Comparison of ENCODE assay signal across 30 cellular contexts in genomic region chr17:57403241-57403640, GRCh38.
DNase-seq lines count a peak whose midpoint lies in the region; ATAC-seq and TF ChIP-seq lines count a peak whose summit lies in the region.
"Had no signal": no experiment of that assay in that cellular context is flagged by ENCODE, and none has a peak within 500 bp of the region (broad histone marks: within the 10 kb centered on the region; RNA-seq: fewer than 3 reads in every experiment).

No MANE protein-coding gene starts in this region.

- H3K4me1 ChIP-seq in right atrium auricular region = peaks cover 0 to 62% of the 10 kb centered on the region in 2 donors
- H3K4me1 ChIP-seq in neural progenitor cell = peaks cover 72% of the 10 kb centered on the region
- peaks cover 15% of the 10 kb centered on the region for H3K4me1 ChIP-seq in testis

- peaks cover 81% of the 10 kb centered on the region for H3K79me2 ChIP-seq in neural progenitor cell (ENCODE audit: low read depth)

- no peaks in the 10 kb centered on the region for H3K9me3 Mint-ChIP-seq in neural progenitor cell
- H3K9me3 Mint-ChIP-seq: activated B cell treated with CpG ODN at 0.5 μM for 24 hours; activated naive CD8-positive, alpha-beta T cell treated with anti-CD3 and anti-CD28 coated beads for 36 hours; activated T-helper 2 cell treated with anti-CD3 and anti-CD28 coated beads, Interferon-gamma antibody, Interleukin-2, Interleukin-4, amounts not matched to agents 10 μg/mL and 5 μg/mL and 100 μg/mL, durations not matched to agents 14 hours and 24 hours and 36 hours; natural killer cell had no signal

- ATAC-seq in Right ventricle myocardium superior (ENCODE audit: poor library complexity) (peak; percentile 23), GM19467 (IDR thresholded peaks at IDR 0.05; ENCODE audit: unreplicated experiment) (no peak)
- ATAC-seq: body of pancreas, left colon, natural killer cell had no signal

- peaks cover 4% of the 10 kb centered on the region for H3K27me3 Mint-ChIP-seq in neural progenitor cell (ENCODE audit: insufficient read depth, low read depth)
- H3K27me3 Mint-ChIP-seq: activated B cell treated with CpG ODN at 0.5 μM for 24 hours; activated naive CD8-positive, alpha-beta T cell treated with anti-CD3 and anti-CD28 coated beads for 36 hours had no signal

- H3K4me3 ChIP-seq in right atrium auricular region (no peak overlapping the region), neural progenitor cell (no peak overlapping the region), testis (no peak overlapping the region), MG63 (no peak overlapping the region)
- H3K4me3 ChIP-seq: body of pancreas, coronary artery, prostate gland, tibial artery had no signal

- H4K20me1 ChIP-seq in neural progenitor cell (ENCODE audit: low read depth) = peaks cover 33% of the 10 kb centered on the region

- no peak overlapping the region for H3K4me3 Mint-ChIP-seq in neural progenitor cell
- H3K4me3 Mint-ChIP-seq: activated B cell treated with CpG ODN at 0.5 μM for 24 hours; activated naive CD8-positive, alpha-beta T cell treated with anti-CD3 and anti-CD28 coated beads for 36 hours; natural killer cell had no signal

- no peak for TF ChIP-seq POLR2A in testis (IDR thresholded peaks at IDR 0.05)

- peaks cover 90% of the 10 kb centered on the region for H3K4me1 Mint-ChIP-seq in neural progenitor cell

- H3K36me3 ChIP-seq in right atrium auricular region (no peaks in the 10 kb centered on the region), neural progenitor cell (no peaks in the 10 kb centered on the region), testis (ENCODE audit: low read depth, missing control alignments) (no peaks in the 10 kb centered on the region), MG63 (no peaks in the 10 kb centered on the region)
- H3K36me3 ChIP-seq: prostate gland had no signal

- WGBS in testis, 2 donors = 65 to 72% methylated on average over 2 of the region's 2 CpGs

- peaks cover 27% of the 10 kb centered on the region for H3K36me3 Mint-ChIP-seq in neural progenitor cell
- H3K36me3 Mint-ChIP-seq: natural killer cell had no signal

- peak overlapping the region; percentile 24 for H3K27ac Mint-ChIP-seq in neural progenitor cell
- H3K27ac Mint-ChIP-seq: activated B cell treated with CpG ODN at 0.5 μM for 24 hours; activated naive CD8-positive, alpha-beta T cell treated with anti-CD3 and anti-CD28 coated beads for 36 hours; activated T-helper 2 cell treated with anti-CD3 and anti-CD28 coated beads, Interferon-gamma antibody, Interleukin-2, Interleukin-4, amounts not matched to agents 10 μg/mL and 5 μg/mL and 100 μg/mL, durations not matched to agents 14 hours and 24 hours and 36 hours; natural killer cell had no signal

- H3K9me3 ChIP-seq in right atrium auricular region (no peaks in the 10 kb centered on the region), neural progenitor cell (ENCODE audit: low read depth) (no peaks in the 10 kb centered on the region), testis (no peaks in the 10 kb centered on the region), MG63 (no peaks in the 10 kb centered on the region)
- H3K9me3 ChIP-seq: body of pancreas, prostate gland, tibial artery had no signal

- peak overlapping the region in 1 of 2 donors; percentile 36 for H3K27ac ChIP-seq in right atrium auricular region
- H3K27ac ChIP-seq in neural progenitor cell = no peak overlapping the region
- H3K27ac ChIP-seq in testis = no peak overlapping the region
- H3K27ac ChIP-seq: 22Rv1, body of pancreas, coronary artery, tibial artery had no signal

- no peak overlapping the region for H2AFZ ChIP-seq in neural progenitor cell (replicated peaks)

- H3K9ac ChIP-seq in neural progenitor cell = no peak overlapping the region

- H3K4me2 ChIP-seq in neural progenitor cell = no peak overlapping the region

- H3F3A ChIP-seq in neural progenitor cell (ENCODE audit: low read depth) = peaks cover 49% of the 10 kb centered on the region

- DNase-seq in Right ventricle myocardium superior (no peak), right atrium auricular region (ENCODE audit: low spot score) (no peak), foreskin melanocyte (peak; percentile 57), neural progenitor cell (ENCODE audit: low spot score) (no peak), testis (peak; percentile 41), NCI-H524 treated with DMSO at 0.1 percent for 48 hours (lab: John Stamatoyannopoulos, UW) (no peak), MG63 (no peak)
- DNase-seq: activated B cell treated with CpG ODN at 0.5 μM for 24 hours; activated CD4-positive, alpha-beta T cell treated with anti-CD3 and anti-CD28 coated beads, Interleukin-2, amount 50 U/mL, for 4 hours; activated CD8-positive, alpha-beta memory T cell treated with anti-CD3 and anti-CD28 coated beads, Interleukin-2, amount 50 U/mL, for 4 hours; activated naive CD8-positive, alpha-beta T cell treated with anti-CD3 and anti-CD28 coated beads for 36 hours; AML-193; body of pancreas; COR-L47; DMS79 treated with DMSO at 0.1 percent for 48 hours; IMR-90; left colon; mesendoderm; natural killer cell; NCI-H1417; NCI-H526 treated with DMSO at 0.1 percent for 48 hours; small intestine; stimulated activated CD4-positive, alpha-beta T cell treated with anti-CD3 and anti-CD28 coated beads, Interleukin-2, amount 100 ng/mL, for 24 hours; stimulated activated naive CD4-positive, alpha-beta T cell; tibial artery had no signal

- intact Hi-C loops in Right ventricle myocardium superior (cut with DNase I) = no loop called here
- intact Hi-C loops in testis (cut with DNase I; ENCODE audit: low total_unique reads) = no loop called here

- TF ChIP-seq CTCF in right atrium auricular region (IDR thresholded peaks at IDR 0.05) (no peak), neural progenitor cell (IDR thresholded peaks at IDR 0.05) (no peak), testis (IDR thresholded peaks at IDR 0.05) (no peak)

- H3K27me3 ChIP-seq in right atrium auricular region (no peaks in the 10 kb centered on the region), neural progenitor cell (no peaks in the 10 kb centered on the region), testis (no peaks in the 10 kb centered on the region), MG63 (no peaks in the 10 kb centered on the region)
- H3K27me3 ChIP-seq: body of pancreas, tibial artery had no signal

Comparison
In these comparisons a context has a peak if more than half of its experiments do, and no peak if none do; other contexts are left out.
1. DNase-seq: peak in foreskin melanocyte (single experiment) and testis (single experiment); none in Right ventricle myocardium superior (single experiment), right atrium auricular region (single experiment), neural progenitor cell (single experiment), NCI-H524 treated with DMSO at 0.1 percent for 48 hours (single experiment) and MG63 (single experiment).